Comparison of ENCODE assay signal across 1 cellular context in genomic region chr19:56538761-56539263, GRCh38.
TF ChIP-seq lines count a peak whose summit lies in the region.

ZFP28 (plus strand) TSS chr19:56538948; CDS start chr19:56539019, 71 bp downstream.

TF ChIP-seq in GM23338, 12 proteins besides CTCF, POLR2A, EP300 and RAD21 (continued from another document):
- no peak for TF ChIP-seq ZNF462 (CRISPR knock-in tag; IDR thresholded peaks at IDR 0.05)
